ENCODE assay signal across 28 cellular contexts in genomic region chr10:43156590-43157340, GRCh38. TPM values are rescaled to one million over a fixed set of nuclear protein-coding genes. Genes with fewer than 3 reads are reported as not detected.
DNase-seq lines count a peak whose midpoint lies in the region; ATAC-seq, FAIRE-seq and TF ChIP-seq lines count a peak whose summit lies in the region.
"Had no signal": no experiment of that assay in that cellular context is flagged by ENCODE, and none has a peak within 500 bp of the region (broad histone marks: within the 10 kb centered on the region; RNA-seq: fewer than 3 reads in every experiment).

No MANE protein-coding gene starts in this region.

- H3K9me3 Mint-ChIP-seq in MCF 10A (ENCODE audit: unreplicated experiment): no peaks in the 10 kb centered on the region
- H3K9me3 Mint-ChIP-seq in activated naive CD8-positive, alpha-beta T cell treated with anti-CD3 and anti-CD28 coated beads, Interleukin-2, amount 50 U/mL, for 24 hours: no peaks in the 10 kb centered on the region
- H3K9me3 Mint-ChIP-seq: activated CD4-positive, alpha-beta memory T cell treated with anti-CD3 and anti-CD28 coated beads, Interleukin-2, amount 10 ng/mL, durations not matched to agents 7 days and 5 days; endodermal cell; naive thymus-derived CD4-positive, alpha-beta T cell had no signal

- intact Hi-C loops in MCF 10A (cut with micrococcal nuclease): no loop called here
- intact Hi-C loops in mammary epithelial cell (cut with micrococcal nuclease): no loop called here

- peaks cover 25% of the 10 kb centered on the region for H3K4me1 Mint-ChIP-seq in MCF 10A (ENCODE audit: insufficient read depth, unreplicated experiment)
- peaks cover 66% of the 10 kb centered on the region for H3K4me1 Mint-ChIP-seq in activated naive CD8-positive, alpha-beta T cell treated with anti-CD3 and anti-CD28 coated beads, Interleukin-2, amount 50 U/mL, for 24 hours

- no peak overlapping the region for H3K4me3 ChIP-seq in mammary epithelial cell (replicated peaks in 1 of 3; ENCODE audit: insufficient read depth in 1 of 3, low read depth in 2 of 3, low read length in 3 of 3)
- H3K4me3 ChIP-seq in mesenchymal stem cell (ENCODE audit: insufficient read depth in 1 of 2, low read depth in 1 of 2, low read length in 2 of 2): no peak overlapping the region
- no peak overlapping the region for H3K4me3 ChIP-seq in SJCRH30
- H3K4me3 ChIP-seq: esophagus muscularis mucosa, gastroesophageal sphincter, ovary, Peyer's patch, right atrium auricular region, spleen had no signal

- H3K23ac ChIP-seq in mesenchymal stem cell (ENCODE audit: low read length in 2 of 2): no peak overlapping the region

- no peak overlapping the region for H2BK5ac ChIP-seq in mesenchymal stem cell (ENCODE audit: low read depth, low read length, poor library complexity, severe bottlenecking)

- dilution Hi-C loops in mammary epithelial cell (cut with HindIII; ENCODE audit: low sequenced_read_pairs): no loop called here

- peak overlapping the region; percentile 22 for H2AK5ac ChIP-seq in mesenchymal stem cell (ENCODE audit: low read length, severe bottlenecking)

- H3K36me3 Mint-ChIP-seq in MCF 10A (ENCODE audit: insufficient read depth, unreplicated experiment): no peaks in the 10 kb centered on the region
- peaks cover 17% of the 10 kb centered on the region for H3K36me3 Mint-ChIP-seq in activated naive CD8-positive, alpha-beta T cell treated with anti-CD3 and anti-CD28 coated beads, Interleukin-2, amount 50 U/mL, for 24 hours (ENCODE audit: low read depth)

- POLR2A ChIA-PET in MCF 10A (lab: Yijun Ruan, JAX): interaction anchor here (0.6 kb wide), 1 partner anchor 29 kb away, joined by 3 read pairs; no protein-coding TSS in a partner anchor

- H3K9ac ChIP-seq in mammary epithelial cell (ENCODE audit: insufficient read depth, low read length) (no peak overlapping the region), mesenchymal stem cell (ENCODE audit: low read length) (no peak overlapping the region)

- CTCF ChIA-PET in MCF 10A (lab: Yijun Ruan, JAX): interaction anchor here (0.6 to 0.8 kb wide), 3 partner anchors 36 to 1146 kb away, joined by 3 to 4 read pairs (median 3); no protein-coding TSS in a partner anchor
- CTCF ChIA-PET in mammary epithelial cell (lab: Charles Lee; ENCODE audit: low non-redundant PET): no interaction called here

- peaks cover 70% of the 10 kb centered on the region for H3K79me2 ChIP-seq in mammary epithelial cell (ENCODE audit: insufficient read depth, low read length)

- H3K4me1 ChIP-seq in mammary epithelial cell (ENCODE audit: insufficient read depth, low read length) (peaks cover 19% of the 10 kb centered on the region), mesenchymal stem cell (ENCODE audit: control insufficient read depth, insufficient read depth, low read depth, low read length) (peaks cover 6% of the 10 kb centered on the region), SJCRH30 (no peaks in the 10 kb centered on the region)
- H3K4me1 ChIP-seq: Peyer's patch had no signal

- no peaks in the 10 kb centered on the region for H4K20me1 ChIP-seq in mammary epithelial cell (ENCODE audit: insufficient read depth, low read length)

- 89% methylated on average over 9 of the region's 9 CpGs for WGBS in mammary epithelial cell (ENCODE audit: low coverage, missing lambda C conversion rate)
- WGBS in mesenchymal stem cell: 89% methylated on average over 8 of the region's 9 CpGs

- H3K4ac ChIP-seq in mesenchymal stem cell (ENCODE audit: low read depth in 1 of 2, low read length in 2 of 2): no peak overlapping the region

- TF ChIP-seq CTCF in MCF 10A (IDR thresholded peaks at IDR 0.05; ENCODE audit: unreplicated experiment) (no peak), mammary epithelial cell (conservative IDR thresholded peaks at IDR 0.05 in 1 of 2, IDR thresholded peaks at IDR 0.05 in 1 of 2; ENCODE audit: extremely low read depth in 1 of 2, insufficient read depth in 1 of 2, low read depth in 1 of 2, low read length in 2 of 2) (no peak)

- peaks cover 19% of the 10 kb centered on the region for H3K79me1 ChIP-seq in mesenchymal stem cell (replicated peaks; ENCODE audit: low read length, poor library complexity, severe bottlenecking)

- ATAC-seq in activated naive CD8-positive, alpha-beta T cell treated with anti-CD3 and anti-CD28 coated beads, Interleukin-2, amount 50 U/mL, for 24 hours: no peak
- ATAC-seq: activated naive CD4-positive, alpha-beta T cell treated with anti-CD3 and anti-CD28 coated beads, Interleukin-2, amount 50 U/mL, for 72 hours; gastroesophageal sphincter; HCT116; left colon; naive thymus-derived CD4-positive, alpha-beta T cell had no signal

- H3K27me3 ChIP-seq in mammary epithelial cell (ENCODE audit: insufficient read depth, low read length): no peaks in the 10 kb centered on the region
- no peaks in the 10 kb centered on the region for H3K27me3 ChIP-seq in mesenchymal stem cell (ENCODE audit: control insufficient read depth in 1 of 2, insufficient read depth in 1 of 2, low read length in 2 of 2)
- H3K27me3 ChIP-seq in SJCRH30: no peaks in the 10 kb centered on the region
- H3K27me3 ChIP-seq: esophagus muscularis mucosa, gastroesophageal sphincter, ovary, Peyer's patch, right atrium auricular region, spleen had no signal

- no peak overlapping the region for H2BK120ac ChIP-seq in mesenchymal stem cell (ENCODE audit: low read depth, low read length)

- H3K14ac ChIP-seq in mesenchymal stem cell (ENCODE audit: low read length in 2 of 2): no peak overlapping the region

- H3K4me2 ChIP-seq in mammary epithelial cell (ENCODE audit: insufficient read depth, low read depth, low read length) (no peak overlapping the region), mesenchymal stem cell (ENCODE audit: low read length, poor library complexity, severe bottlenecking) (no peak overlapping the region)

- H4K91ac ChIP-seq in mesenchymal stem cell (ENCODE audit: low read length): no peak overlapping the region

- H3K27ac ChIP-seq in mammary epithelial cell (ENCODE audit: insufficient read depth, low read depth, low read length) (no peak overlapping the region), mesenchymal stem cell (ENCODE audit: low read length, poor library complexity, severe bottlenecking) (no peak overlapping the region), SJCRH30 (no peak overlapping the region)
- H3K27ac ChIP-seq: esophagus muscularis mucosa, gastroesophageal sphincter, ovary, Peyer's patch, right atrium auricular region had no signal

- in situ Hi-C loops in mammary epithelial cell (cut with MboI; ENCODE audit: low sequenced_read_pairs in 2 of 2): no loop called here

- no peaks in the 10 kb centered on the region for H3K36me3 ChIP-seq in mammary epithelial cell (ENCODE audit: insufficient read depth, low read length)
- H3K36me3 ChIP-seq in mesenchymal stem cell (ENCODE audit: control insufficient read depth in 1 of 2, insufficient read depth in 2 of 2, low read depth in 1 of 2, low read length in 2 of 2): peaks cover 0 to 14% of the 10 kb centered on the region in 2 experiments
- no peaks in the 10 kb centered on the region for H3K36me3 ChIP-seq in SJCRH30
- H3K36me3 ChIP-seq: ovary had no signal

- H2BK12ac ChIP-seq in mesenchymal stem cell (ENCODE audit: low read length in 2 of 2): peak overlapping the region in 1 of 2 experiments; percentile 77

- peak; percentile 20 for FAIRE-seq in urothelium cell line (lab: Jason Lieb, UNC)
- FAIRE-seq: astrocyte had no signal

- BruUV-seq in MCF 10A (replicated peaks; lab: Mats Ljungman, UMichigan) (no TSS peak), mammary epithelial cell (replicated peaks; lab: Mats Ljungman, UMichigan) (no TSS peak)

- peak overlapping the region; percentile 18 for H3K27ac Mint-ChIP-seq in MCF 10A (ENCODE audit: low read depth, unreplicated experiment)
- peak overlapping the region; percentile 46 for H3K27ac Mint-ChIP-seq in activated naive CD8-positive, alpha-beta T cell treated with anti-CD3 and anti-CD28 coated beads, Interleukin-2, amount 50 U/mL, for 24 hours
- H3K27ac Mint-ChIP-seq: activated CD4-positive, alpha-beta memory T cell treated with anti-CD3 and anti-CD28 coated beads, Interleukin-2, amount 10 ng/mL, durations not matched to agents 7 days and 5 days; endodermal cell had no signal

- no peaks in the 10 kb centered on the region for H3K27me3 Mint-ChIP-seq in MCF 10A (ENCODE audit: insufficient read depth, unreplicated experiment)
- no peaks in the 10 kb centered on the region for H3K27me3 Mint-ChIP-seq in activated naive CD8-positive, alpha-beta T cell treated with anti-CD3 and anti-CD28 coated beads, Interleukin-2, amount 50 U/mL, for 24 hours
- H3K27me3 Mint-ChIP-seq: activated CD4-positive, alpha-beta memory T cell treated with anti-CD3 and anti-CD28 coated beads, Interleukin-2, amount 10 ng/mL, durations not matched to agents 7 days and 5 days; naive thymus-derived CD4-positive, alpha-beta T cell had no signal

- H2BK15ac ChIP-seq in mesenchymal stem cell (ENCODE audit: low read depth, poor library complexity, severe bottlenecking): no peak overlapping the region

- H2AFZ ChIP-seq in mammary epithelial cell (ENCODE audit: low read depth, low read length): no peak overlapping the region
- no peak overlapping the region for H2AFZ ChIP-seq in mesenchymal stem cell (ENCODE audit: low read depth, low read length)

- H3K9me3 ChIP-seq in mammary epithelial cell (replicated peaks; ENCODE audit: insufficient read depth, low read length) (no peaks in the 10 kb centered on the region), mesenchymal stem cell (ENCODE audit: control insufficient read depth, low read length) (no peaks in the 10 kb centered on the region), SJCRH30 (replicated peaks) (no peaks in the 10 kb centered on the region)
- H3K9me3 ChIP-seq: esophagus muscularis mucosa, gastroesophageal sphincter, ovary, Peyer's patch, right atrium auricular region, spleen had no signal

- no peak overlapping the region for H3K18ac ChIP-seq in mesenchymal stem cell (ENCODE audit: low read depth in 1 of 2, low read length in 2 of 2)

- DNase-seq in MCF 10A (ENCODE audit: unreplicated experiment) (no peak), mammary epithelial cell (no peak), mesenchymal stem cell (no peak), urothelium cell line (ENCODE audit: low spot score) (no peak), NCI-H1694 (lab: John Stamatoyannopoulos, UW) (no peak), SJCRH30 (no peak), midbrain (lab: John Stamatoyannopoulos, UW) (no peak)
- no peak for DNase-seq in activated naive CD8-positive, alpha-beta T cell treated with anti-CD3 and anti-CD28 coated beads, Interleukin-2, amount 50 U/mL, for 24 hours
- DNase-seq: activated CD4-positive, alpha-beta memory T cell treated with anti-CD3 and anti-CD28 coated beads, Interleukin-2, amount 10 ng/mL, durations not matched to agents 7 days and 5 days; activated CD4-positive, CD25-positive, alpha-beta regulatory T cell; endodermal cell; GF-D8; left colon; naive thymus-derived CD4-positive, alpha-beta T cell; NCI-H1092 treated with DMSO at 0.1 percent for 48 hours; NCI-H1930; NCI-H345; ovary; Peyer's patch; SIG-M5; spleen; trophoblast cell had no signal

- H3K4me3 Mint-ChIP-seq in MCF 10A (ENCODE audit: unreplicated experiment): no peak overlapping the region
- H3K4me3 Mint-ChIP-seq in activated naive CD8-positive, alpha-beta T cell treated with anti-CD3 and anti-CD28 coated beads, Interleukin-2, amount 50 U/mL, for 24 hours: no peak overlapping the region
- H3K4me3 Mint-ChIP-seq: activated CD4-positive, alpha-beta memory T cell treated with anti-CD3 and anti-CD28 coated beads, Interleukin-2, amount 10 ng/mL, durations not matched to agents 7 days and 5 days; endodermal cell had no signal

- no peak overlapping the region for H4K8ac ChIP-seq in mesenchymal stem cell (ENCODE audit: low read length)

RNA-seq across cellular contexts. Expression of gene CSGALNACT2, which starts 18.5 kb away (rescaled TPM):
- 30.0 and 32.8 TPM in 2 replicates for total RNA-seq in MCF 10A (2022)
- total RNA-seq in mammary epithelial cell: 10 to 100 TPM; 13.8 to 24.5 TPM
- polyA plus RNA-seq in mammary epithelial cell: 8.5 TPM
- polyA minus RNA-seq in mammary epithelial cell: 12.6 TPM
- polyA plus RNA-seq in mesenchymal stem cell (2013, experiment 1 of 2): 35.5 TPM
- polyA plus RNA-seq in mesenchymal stem cell (2013, experiment 2 of 2): 37.6 TPM
- total RNA-seq in SJCRH30 (2014; rRNA removed; shearing (Covaris generic)): 5.9 and 7.9 TPM in 2 replicates
